18 cellular contexts compared by ENCODE assay signal in the genomic region with DNA sequence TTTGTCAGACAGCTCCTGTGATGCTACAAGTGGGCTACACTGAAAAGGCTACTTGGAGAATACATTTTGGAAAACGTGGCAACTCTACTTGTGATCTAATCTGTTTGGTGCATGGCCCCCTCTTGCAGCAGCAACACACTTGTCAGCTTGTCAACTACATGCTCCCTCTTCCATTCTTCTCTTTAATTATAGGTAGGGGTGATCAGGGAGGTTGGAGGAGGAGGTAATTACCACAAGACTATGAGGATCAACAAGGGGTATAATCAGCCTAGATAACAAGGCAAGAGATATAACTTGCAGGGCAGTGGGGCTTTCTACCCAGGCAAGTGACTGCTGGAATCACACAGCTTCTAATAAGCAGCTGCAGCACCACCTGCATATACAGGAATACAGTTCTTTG.
DNase-seq lines count a peak whose midpoint lies in the region; ATAC-seq and TF ChIP-seq lines count a peak whose summit lies in the region.
"Had no signal": no experiment of that assay in that cellular context is flagged by ENCODE, and none has a peak within 500 bp of the region (broad histone marks: within the 10 kb centered on the region; RNA-seq: fewer than 3 reads in every experiment).

No MANE protein-coding gene starts in this region.

- no peaks in the 10 kb centered on the region for H3K4me1 Mint-ChIP-seq in activated T-cell treated with anti-CD3 and anti-CD28 coated beads, Interleukin-2, amount 50 U/mL, for 72 hours (ENCODE audit: low read depth)
- H3K4me1 Mint-ChIP-seq in activated T-cell treated with anti-CD3 and anti-CD28 coated beads, Interleukin-2, amount 50 U/mL, for 24 hours (ENCODE audit: low read depth): peaks cover 2% of the 10 kb centered on the region
- peaks cover 29% of the 10 kb centered on the region for H3K4me1 Mint-ChIP-seq in endodermal cell

- H3K27ac Mint-ChIP-seq in activated T-cell treated with anti-CD3 and anti-CD28 coated beads, Interleukin-2, amount 50 U/mL, for 72 hours: peak overlapping the region; percentile 31
- H3K27ac Mint-ChIP-seq in activated T-cell treated with anti-CD3 and anti-CD28 coated beads, Interleukin-2, amount 50 U/mL, for 24 hours: no peak overlapping the region
- H3K27ac Mint-ChIP-seq in endodermal cell: peak overlapping the region; percentile 69
- H3K27ac Mint-ChIP-seq: HFFc6 had no signal

- no peak overlapping the region for H3K4me3 Mint-ChIP-seq in activated T-cell treated with anti-CD3 and anti-CD28 coated beads, Interleukin-2, amount 50 U/mL, for 72 hours
- H3K4me3 Mint-ChIP-seq in activated T-cell treated with anti-CD3 and anti-CD28 coated beads, Interleukin-2, amount 50 U/mL, for 24 hours: no peak overlapping the region
- no peak overlapping the region for H3K4me3 Mint-ChIP-seq in endodermal cell
- H3K4me3 Mint-ChIP-seq: CD4-positive, CD25-positive, alpha-beta regulatory T cell; HFFc6 had no signal

- H3K27me3 Mint-ChIP-seq in activated T-cell treated with anti-CD3 and anti-CD28 coated beads, Interleukin-2, amount 50 U/mL, for 72 hours (ENCODE audit: low read depth): no peaks in the 10 kb centered on the region
- no peaks in the 10 kb centered on the region for H3K27me3 Mint-ChIP-seq in activated T-cell treated with anti-CD3 and anti-CD28 coated beads, Interleukin-2, amount 50 U/mL, for 24 hours
- H3K27me3 Mint-ChIP-seq in endodermal cell (ENCODE audit: insufficient read depth): no peaks in the 10 kb centered on the region
- H3K27me3 Mint-ChIP-seq: CD4-positive, CD25-positive, alpha-beta regulatory T cell had no signal

- no peaks in the 10 kb centered on the region for H3K9me3 Mint-ChIP-seq in activated T-cell treated with anti-CD3 and anti-CD28 coated beads, Interleukin-2, amount 50 U/mL, for 72 hours
- no peaks in the 10 kb centered on the region for H3K9me3 Mint-ChIP-seq in activated T-cell treated with anti-CD3 and anti-CD28 coated beads, Interleukin-2, amount 50 U/mL, for 24 hours
- no peaks in the 10 kb centered on the region for H3K9me3 Mint-ChIP-seq in endodermal cell
- H3K9me3 Mint-ChIP-seq: CD4-positive, CD25-positive, alpha-beta regulatory T cell; HFFc6 had no signal

- 50 to 86% methylated on average over 1 of the region's 1 CpG for WGBS in endodermal cell (ENCODE audit: insufficient coverage in 1 of 2, insufficient read length in 1 of 2), 2 experiments

- H3K9me3 ChIP-seq in endodermal cell (ENCODE audit: control insufficient read depth, low read length): no peaks in the 10 kb centered on the region
- H3K9me3 ChIP-seq: A549; BLaER1 treated with 17β-estradiol and CSF1 and Interleukin-3, amounts not matched to agents 10 nM and 100 nM; HAP-1 had no signal

- no peak overlapping the region for H3K27ac ChIP-seq in endodermal cell (ENCODE audit: low read depth, low read length)
- H3K27ac ChIP-seq: A549; BLaER1 treated with 17β-estradiol and CSF1 and Interleukin-3, amounts not matched to agents 10 nM and 100 nM had no signal

- H3K4me3 ChIP-seq in endodermal cell (ENCODE audit: low read length): no peak overlapping the region
- H3K4me3 ChIP-seq: A549; BLaER1 treated with 17β-estradiol and CSF1 and Interleukin-3, amounts not matched to agents 10 nM and 100 nM; GM12878; HAP-1 had no signal

- TF ChIP-seq CTCF in endodermal cell (conservative IDR thresholded peaks at IDR 0.05): no peak

- DNase-seq in activated T-cell treated with anti-CD3 and anti-CD28 coated beads, Interleukin-2, amount 50 U/mL, for 72 hours: no peak
- DNase-seq in activated T-cell treated with anti-CD3 and anti-CD28 coated beads, Interleukin-2, amount 50 U/mL, for 24 hours: no peak
- DNase-seq in NCI-H146 treated with DMSO at 0.1 percent for 48 hours (lab: John Stamatoyannopoulos, UW; ENCODE audit: unreplicated experiment): peak; percentile 14
- no peak for DNase-seq in endodermal cell
- no peak for DNase-seq in inferior parietal cortex (ENCODE audit: extremely low spot score)
- no peak for DNase-seq in DMS53 treated with DMSO at 0.1 percent for 48 hours (lab: John Stamatoyannopoulos, UW; ENCODE audit: unreplicated experiment)
- DNase-seq: Calu3; CD4-positive, CD25-positive, alpha-beta regulatory T cell; DMS 273 treated with DMSO at 0.1 percent for 48 hours; DMS79; GOT3; HFFc6 had no signal

- H3K36me3 ChIP-seq in endodermal cell (ENCODE audit: control insufficient read depth, insufficient read depth, low read length): peaks cover 60% of the 10 kb centered on the region

- ATAC-seq in activated T-cell treated with anti-CD3 and anti-CD28 coated beads, Interleukin-2, amount 50 U/mL, for 72 hours (replicated peaks in 1 of 2): no peak
- no peak for ATAC-seq in GM18873 (IDR thresholded peaks at IDR 0.05; ENCODE audit: low FRiP score, unreplicated experiment)
- ATAC-seq: A549, GM12878, HepG2 had no signal

- H3K27me3 ChIP-seq in endodermal cell (ENCODE audit: control insufficient read depth, insufficient read depth, low read length, poor library complexity, severe bottlenecking): no peaks in the 10 kb centered on the region
- H3K27me3 ChIP-seq: BLaER1 treated with 17β-estradiol and CSF1 and Interleukin-3, amounts not matched to agents 10 nM and 100 nM had no signal

- peaks cover 9 to 27% of the 10 kb centered on the region in 2 donors for H3K36me3 Mint-ChIP-seq in activated T-cell treated with anti-CD3 and anti-CD28 coated beads, Interleukin-2, amount 50 U/mL, for 72 hours (ENCODE audit: insufficient read depth in 2 of 2)
- H3K36me3 Mint-ChIP-seq in activated T-cell treated with anti-CD3 and anti-CD28 coated beads, Interleukin-2, amount 50 U/mL, for 24 hours (ENCODE audit: low read depth): peaks cover 92% of the 10 kb centered on the region
- H3K36me3 Mint-ChIP-seq in endodermal cell (ENCODE audit: low read depth): peaks cover 47% of the 10 kb centered on the region

- peaks cover 8% of the 10 kb centered on the region for H3K4me1 ChIP-seq in endodermal cell (ENCODE audit: control insufficient read depth, insufficient read depth, low read length)
- H3K4me1 ChIP-seq: A549, HAP-1 had no signal

- no peak overlapping the region for H3K9ac ChIP-seq in endodermal cell (ENCODE audit: extremely low read depth, low read length, poor library complexity, severe bottlenecking)
- H3K9ac ChIP-seq: BLaER1 treated with 17β-estradiol and CSF1 and Interleukin-3, amounts not matched to agents 10 nM and 100 nM had no signal
